8 cellular contexts compared by ENCODE assay signal in genomic region chr2:44244135-44244871, GRCh38. TPM values are rescaled to one million over a fixed set of nuclear protein-coding genes. Genes with fewer than 3 reads are reported as not detected.
DNase-seq lines count a peak whose midpoint lies in the region; ATAC-seq and TF ChIP-seq lines count a peak whose summit lies in the region.

No MANE protein-coding gene starts in this region.

- TF ChIP-seq CTCF in fibroblast of pulmonary artery (IDR thresholded peaks at IDR 0.05; ENCODE audit: low read length, missing control alignments) (peak; percentile 47), neural progenitor cell (IDR thresholded peaks at IDR 0.05) (peak; percentile 70)

- no peaks in the 10 kb centered on the region for H3K9me3 ChIP-seq in neural progenitor cell (ENCODE audit: low read depth)

- ATAC-seq in HG03432 (IDR thresholded peaks at IDR 0.05; ENCODE audit: unreplicated experiment) = no peak

- no peaks in the 10 kb centered on the region for H4K20me1 ChIP-seq in neural progenitor cell (ENCODE audit: low read depth)

- peaks cover 12% of the 10 kb centered on the region for H3K27me3 Mint-ChIP-seq in activated T-helper 1 cell treated with anti-CD3 and anti-CD28 coated beads, Interleukin-12 subunit alpha, Interleukin-12 subunit beta, Interleukin-2, Interleukin-4 antibody, amounts not matched to agents 30 ng/mL and 10 ng/mL and 1 ng/mL, durations not matched to agents 14 hours and 24 hours and 36 hours (ENCODE audit: insufficient read depth)
- H3K27me3 Mint-ChIP-seq in neural progenitor cell (ENCODE audit: insufficient read depth, low read depth) = peaks cover 3% of the 10 kb centered on the region

- H3F3A ChIP-seq in neural progenitor cell (ENCODE audit: low read depth) = peaks cover 16% of the 10 kb centered on the region

- peak overlapping the region; percentile 28 for H3K4me3 ChIP-seq in fibroblast of pulmonary artery (replicated peaks; ENCODE audit: low read depth, low read length)
- H3K4me3 ChIP-seq in neural progenitor cell = no peak overlapping the region

- intact Hi-C loops in activated T-helper 1 cell treated with anti-CD3 and anti-CD28 coated beads, Interleukin-12 subunit alpha, Interleukin-12 subunit beta, Interleukin-2, Interleukin-4 antibody, amounts not matched to agents 30 ng/mL and 10 ng/mL and 1 ng/mL, durations not matched to agents 14 hours and 24 hours and 36 hours (cut with micrococcal nuclease) = loop anchor here (1.0 to 2.0 kb wide), 5 partner anchors 99 to 234 kb away; partner anchors contain the start of genes CAMKMT and PREPL

- no peaks in the 10 kb centered on the region for H3K36me3 ChIP-seq in neural progenitor cell

- peak; percentile 89 for DNase-seq in DMS79 treated with DMSO at 0.1 percent for 48 hours (lab: John Stamatoyannopoulos, UW)
- peak; percentile 67 for DNase-seq in LHCN-M2 (ENCODE audit: low read depth)
- DNase-seq in RKO (ENCODE audit: low spot score) = peak; percentile 79
- peak; percentile 27 for DNase-seq in activated T-helper 1 cell treated with anti-CD3 and anti-CD28 coated beads, Interleukin-12 subunit alpha, Interleukin-12 subunit beta, Interleukin-2, Interleukin-4 antibody, amounts not matched to agents 30 ng/mL and 10 ng/mL and 1 ng/mL, durations not matched to agents 14 hours and 24 hours and 36 hours (ENCODE audit: low spot score)
- peak; percentile 79 for DNase-seq in fibroblast of pulmonary artery (ENCODE audit: low read depth)
- peak; percentile 83 for DNase-seq in neural progenitor cell (ENCODE audit: low spot score)

- H3K4me3 Mint-ChIP-seq in activated T-helper 1 cell treated with anti-CD3 and anti-CD28 coated beads, Interleukin-12 subunit alpha, Interleukin-12 subunit beta, Interleukin-2, Interleukin-4 antibody, amounts not matched to agents 30 ng/mL and 10 ng/mL and 1 ng/mL, durations not matched to agents 14 hours and 24 hours and 36 hours = peak overlapping the region; percentile 55
- H3K4me3 Mint-ChIP-seq in neural progenitor cell = peak overlapping the region; percentile 57

- H3K9me3 Mint-ChIP-seq in activated T-helper 1 cell treated with anti-CD3 and anti-CD28 coated beads, Interleukin-12 subunit alpha, Interleukin-12 subunit beta, Interleukin-2, Interleukin-4 antibody, amounts not matched to agents 30 ng/mL and 10 ng/mL and 1 ng/mL, durations not matched to agents 14 hours and 24 hours and 36 hours = no peaks in the 10 kb centered on the region
- no peaks in the 10 kb centered on the region for H3K9me3 Mint-ChIP-seq in neural progenitor cell

- peaks cover 9% of the 10 kb centered on the region for H3K4me1 Mint-ChIP-seq in activated T-helper 1 cell treated with anti-CD3 and anti-CD28 coated beads, Interleukin-12 subunit alpha, Interleukin-12 subunit beta, Interleukin-2, Interleukin-4 antibody, amounts not matched to agents 30 ng/mL and 10 ng/mL and 1 ng/mL, durations not matched to agents 14 hours and 24 hours and 36 hours (ENCODE audit: low read depth)
- H3K4me1 Mint-ChIP-seq in neural progenitor cell = peaks cover 10% of the 10 kb centered on the region

- peaks cover 20% of the 10 kb centered on the region for H3K4me1 ChIP-seq in neural progenitor cell

- H3K27ac ChIP-seq in neural progenitor cell (no peak overlapping the region), temporal lobe (ENCODE audit: low read depth, low read length) (peak overlapping the region; percentile 72)

- no peaks in the 10 kb centered on the region for H3K79me2 ChIP-seq in neural progenitor cell (ENCODE audit: low read depth)

- H3K27ac Mint-ChIP-seq in activated T-helper 1 cell treated with anti-CD3 and anti-CD28 coated beads, Interleukin-12 subunit alpha, Interleukin-12 subunit beta, Interleukin-2, Interleukin-4 antibody, amounts not matched to agents 30 ng/mL and 10 ng/mL and 1 ng/mL, durations not matched to agents 14 hours and 24 hours and 36 hours = no peak overlapping the region
- H3K27ac Mint-ChIP-seq in neural progenitor cell = no peak overlapping the region

- H3K4me2 ChIP-seq in neural progenitor cell = peak overlapping the region; percentile 62

- no peak overlapping the region for H2AFZ ChIP-seq in neural progenitor cell (replicated peaks)

- H3K27me3 ChIP-seq in neural progenitor cell = no peaks in the 10 kb centered on the region

- no peak overlapping the region for H3K9ac ChIP-seq in neural progenitor cell

- no peaks in the 10 kb centered on the region for H3K36me3 Mint-ChIP-seq in activated T-helper 1 cell treated with anti-CD3 and anti-CD28 coated beads, Interleukin-12 subunit alpha, Interleukin-12 subunit beta, Interleukin-2, Interleukin-4 antibody, amounts not matched to agents 30 ng/mL and 10 ng/mL and 1 ng/mL, durations not matched to agents 14 hours and 24 hours and 36 hours (ENCODE audit: low read depth)
- H3K36me3 Mint-ChIP-seq in neural progenitor cell = no peaks in the 10 kb centered on the region

RNA-seq across cellular contexts. Expression of gene SLC3A1, which starts 31.0 kb away (rescaled TPM):
- total RNA-seq in LHCN-M2 (2014; rRNA removed) = 0.19 TPM in 1 of 2 replicates, not detected in the other
- polyA plus RNA-seq in LHCN-M2 (2012) = 0.01 TPM
- not detected in 2 replicates for total RNA-seq in activated T-helper 1 cell treated with anti-CD3 and anti-CD28 coated beads, Interleukin-12 subunit alpha, Interleukin-12 subunit beta, Interleukin-2, Interleukin-4 antibody, amounts not matched to agents 30 ng/mL and 10 ng/mL and 1 ng/mL, durations not matched to agents 14 hours and 24 hours and 36 hours
- total RNA-seq in neural progenitor cell (ENCODE audit: low replicate concordance) = 0.22 and 0.56 TPM in 2 replicates
- under 0.01 TPM for total RNA-seq in temporal lobe

Comparison
In these comparisons a context has a peak if more than half of its experiments do, and no peak if none do; other contexts are left out.
1. DNase-seq: peak in every context shown above with its lines; median percentile 89 in DMS79 treated with DMSO at 0.1 percent for 48 hours; 83 in neural progenitor cell; 79 in RKO; 79 in fibroblast of pulmonary artery; 67 in LHCN-M2; 27 in activated T-helper 1 cell treated with anti-CD3 and anti-CD28 coated beads, Interleukin-12 subunit alpha, Interleukin-12 subunit beta, Interleukin-2, Interleukin-4 antibody, amounts not matched to agents 30 ng/mL and 10 ng/mL and 1 ng/mL, durations not matched to agents 14 hours and 24 hours and 36 hours.